ENCODE assay signal across 8 cellular contexts in the genomic region with DNA sequence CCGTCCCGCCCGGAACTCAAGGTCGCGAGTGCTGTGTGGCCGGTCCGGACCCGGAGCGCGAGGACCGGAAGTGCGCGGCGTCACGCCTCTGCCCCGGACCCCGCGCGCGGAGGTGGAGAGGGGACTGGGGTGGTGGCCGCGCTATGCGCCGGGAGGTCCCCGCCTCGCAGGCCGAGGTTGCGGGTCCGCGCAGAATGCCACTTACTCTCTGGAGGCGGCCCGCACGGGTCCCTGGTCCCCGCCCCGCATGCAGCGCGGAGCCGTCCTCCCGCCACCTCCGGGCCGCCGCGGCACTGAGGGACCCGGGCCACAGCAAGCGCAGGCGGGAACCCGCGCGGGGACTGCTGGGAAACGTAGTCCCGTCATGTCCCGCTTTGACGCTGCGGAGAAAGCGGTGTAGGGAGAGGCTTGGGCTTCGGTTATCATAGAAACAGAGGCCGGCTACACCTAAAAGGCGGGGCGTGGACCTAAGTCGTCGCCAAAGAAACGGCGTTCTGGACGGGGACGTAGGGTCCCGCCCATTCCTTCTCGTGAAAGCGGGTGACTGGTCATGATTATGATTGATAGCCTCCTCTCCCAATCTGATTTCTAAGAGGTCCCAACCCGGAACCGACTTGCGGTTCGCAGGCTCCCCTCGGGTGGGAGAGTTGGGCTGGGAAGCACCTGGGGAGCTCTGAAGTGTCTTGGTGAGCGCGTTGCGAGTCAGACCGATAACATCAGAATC. TPM values are rescaled to one million over a fixed set of nuclear protein-coding genes. Genes with fewer than 3 reads are reported as not detected.
DNase-seq lines count a peak whose midpoint lies in the region; ATAC-seq and TF ChIP-seq lines count a peak whose summit lies in the region.

A gene (minus strand): TSS at position 295 of the 724 bp plus-strand sequence. CDS start 11,698 bp downstream, outside the sequence.

- peak within 1 kb of the TSS; percentile 88 for H2AFZ ChIP-seq in fibroblast of lung (ENCODE audit: low read length)

- no peaks in the 10 kb centered on the region for H3K36me3 ChIP-seq in fibroblast of lung (ENCODE audit: control insufficient read depth, insufficient read depth, low read length)

- peak within 1 kb of the TSS; percentile 72 for H3K9ac ChIP-seq in fibroblast of lung (ENCODE audit: insufficient read depth, low read length)

- peak within 1 kb of the TSS; percentile 85 for H3K27ac Mint-ChIP-seq in activated T-helper 2 cell treated with anti-CD3 and anti-CD28 coated beads, Interferon-gamma antibody, Interleukin-2, Interleukin-4, amounts not matched to agents 10 μg/mL and 5 μg/mL and 100 μg/mL, durations not matched to agents 14 hours and 24 hours and 36 hours
- H3K27ac Mint-ChIP-seq in naive B cell = peak within 1 kb of the TSS; percentile 96 to 99 (median 98)
- H3K27ac Mint-ChIP-seq in stimulated activated effector memory CD8-positive, alpha-beta T cell treated with anti-CD3 and anti-CD28 coated beads, Interleukin-12 subunit alpha, Interleukin-12 subunit beta, amount 100 ng/mL, for 72 hours = peak within 1 kb of the TSS; percentile 93

- H3K27me3 Mint-ChIP-seq in activated T-helper 2 cell treated with anti-CD3 and anti-CD28 coated beads, Interferon-gamma antibody, Interleukin-2, Interleukin-4, amounts not matched to agents 10 μg/mL and 5 μg/mL and 100 μg/mL, durations not matched to agents 14 hours and 24 hours and 36 hours (ENCODE audit: low read depth) = no peaks in the 10 kb centered on the region
- H3K27me3 Mint-ChIP-seq in naive B cell = no peaks in the 10 kb centered on the region

- H3K4me1 ChIP-seq in fibroblast of lung (ENCODE audit: control insufficient read depth, extremely low read depth, insufficient read depth, low read length) = peaks cover 5% of the 10 kb centered on the region

- no peaks in the 10 kb centered on the region for H4K20me1 ChIP-seq in fibroblast of lung (ENCODE audit: control insufficient read depth, extremely low read depth, insufficient read depth, low read length)

- intact Hi-C loops in activated T-helper 2 cell treated with anti-CD3 and anti-CD28 coated beads, Interferon-gamma antibody, Interleukin-2, Interleukin-4, amounts not matched to agents 10 μg/mL and 5 μg/mL and 100 μg/mL, durations not matched to agents 14 hours and 24 hours and 36 hours (cut with micrococcal nuclease) = loop anchor here (1.0 to 10.0 kb wide), 9 partner anchors 19 to 156 kb away; a partner anchor contains a TSS

- H3K4me2 ChIP-seq in fibroblast of lung (ENCODE audit: extremely low read depth, insufficient read depth, low read length) = peak within 1 kb of the TSS; percentile 92

- peak within 1 kb of the TSS; percentile 91 for H3K27ac ChIP-seq in fibroblast of lung (ENCODE audit: insufficient read depth, low read length)

- TF ChIP-seq CTCF in LNCaP clone FGC (IDR thresholded peaks at IDR 0.05; ENCODE audit: control insufficient read depth, extremely low read depth, insufficient read depth) (no peak), fibroblast of lung (conservative IDR thresholded peaks at IDR 0.05 in 1 of 2, IDR thresholded peaks at IDR 0.05 in 1 of 2; ENCODE audit: low read depth in 1 of 2, low read length in 2 of 2) (no peak)

- H3K79me2 ChIP-seq in fibroblast of lung (ENCODE audit: control insufficient read depth, insufficient read depth, low read length) = peaks cover 3% of the 10 kb centered on the region

- no peaks in the 10 kb centered on the region for H3K27me3 ChIP-seq in fibroblast of lung (ENCODE audit: control insufficient read depth, insufficient read depth, low read length)

- no peaks in the 10 kb centered on the region for H3K9me3 Mint-ChIP-seq in activated T-helper 2 cell treated with anti-CD3 and anti-CD28 coated beads, Interferon-gamma antibody, Interleukin-2, Interleukin-4, amounts not matched to agents 10 μg/mL and 5 μg/mL and 100 μg/mL, durations not matched to agents 14 hours and 24 hours and 36 hours
- no peaks in the 10 kb centered on the region for H3K9me3 Mint-ChIP-seq in naive B cell
- no peaks in the 10 kb centered on the region for H3K9me3 Mint-ChIP-seq in stimulated activated effector memory CD8-positive, alpha-beta T cell treated with anti-CD3 and anti-CD28 coated beads, Interleukin-12 subunit alpha, Interleukin-12 subunit beta, amount 100 ng/mL, for 72 hours

- peak; percentile 79 to 80 for ATAC-seq in naive B cell (ENCODE audit: low read depth in 2 of 2)
- ATAC-seq in stimulated activated effector memory CD8-positive, alpha-beta T cell treated with anti-CD3 and anti-CD28 coated beads, Interleukin-12 subunit alpha, Interleukin-12 subunit beta, amount 100 ng/mL, for 72 hours = peak; percentile 91

- no peaks in the 10 kb centered on the region for H3K36me3 Mint-ChIP-seq in activated T-helper 2 cell treated with anti-CD3 and anti-CD28 coated beads, Interferon-gamma antibody, Interleukin-2, Interleukin-4, amounts not matched to agents 10 μg/mL and 5 μg/mL and 100 μg/mL, durations not matched to agents 14 hours and 24 hours and 36 hours (ENCODE audit: low read depth)
- H3K36me3 Mint-ChIP-seq in naive B cell = no peaks in the 10 kb centered on the region
- H3K36me3 Mint-ChIP-seq in stimulated activated effector memory CD8-positive, alpha-beta T cell treated with anti-CD3 and anti-CD28 coated beads, Interleukin-12 subunit alpha, Interleukin-12 subunit beta, amount 100 ng/mL, for 72 hours = peaks cover 22% of the 10 kb centered on the region

- peak within 1 kb of the TSS; percentile 90 for H3K4me3 Mint-ChIP-seq in activated T-helper 2 cell treated with anti-CD3 and anti-CD28 coated beads, Interferon-gamma antibody, Interleukin-2, Interleukin-4, amounts not matched to agents 10 μg/mL and 5 μg/mL and 100 μg/mL, durations not matched to agents 14 hours and 24 hours and 36 hours (ENCODE audit: low read depth)
- H3K4me3 Mint-ChIP-seq in naive B cell = peak within 1 kb of the TSS; percentile 88 to 96 (median 92)
- peak within 1 kb of the TSS; percentile 85 for H3K4me3 Mint-ChIP-seq in stimulated activated effector memory CD8-positive, alpha-beta T cell treated with anti-CD3 and anti-CD28 coated beads, Interleukin-12 subunit alpha, Interleukin-12 subunit beta, amount 100 ng/mL, for 72 hours

- peak within 1 kb of the TSS; percentile 74 for H3K4me3 ChIP-seq in LNCaP clone FGC (ENCODE audit: low read depth, low read length)
- peak within 1 kb of the TSS; percentile 65 to 86 (median 74) for H3K4me3 ChIP-seq in fibroblast of lung (replicated peaks in 1 of 4; ENCODE audit: control extremely low read depth in 1 of 4, insufficient read depth in 1 of 4, low read depth in 3 of 4, low read length in 4 of 4)

- peaks cover 25% of the 10 kb centered on the region for H3K4me1 Mint-ChIP-seq in activated T-helper 2 cell treated with anti-CD3 and anti-CD28 coated beads, Interferon-gamma antibody, Interleukin-2, Interleukin-4, amounts not matched to agents 10 μg/mL and 5 μg/mL and 100 μg/mL, durations not matched to agents 14 hours and 24 hours and 36 hours (ENCODE audit: low read depth)
- peaks cover 24 to 44% (median 40%) of the 10 kb centered on the region in 3 donors for H3K4me1 Mint-ChIP-seq in naive B cell
- H3K4me1 Mint-ChIP-seq in stimulated activated effector memory CD8-positive, alpha-beta T cell treated with anti-CD3 and anti-CD28 coated beads, Interleukin-12 subunit alpha, Interleukin-12 subunit beta, amount 100 ng/mL, for 72 hours = peaks cover 33% of the 10 kb centered on the region

- no peaks in the 10 kb centered on the region for H3K9me3 ChIP-seq in fibroblast of lung (ENCODE audit: control insufficient read depth, insufficient read depth, low read depth, low read length)

- DNase-seq in EL (peak; percentile 100), H4 (ENCODE audit: low spot score) (peak; percentile 100), LNCaP clone FGC (ENCODE audit: low read depth) (peak; percentile 100), RPMI8226 (peak; percentile 100), fibroblast of lung (ENCODE audit: low read depth in 2 of 2) (peak; percentile 100), naive B cell (peak; percentile 98)
- DNase-seq in activated T-helper 2 cell treated with anti-CD3 and anti-CD28 coated beads, Interferon-gamma antibody, Interleukin-2, Interleukin-4, amounts not matched to agents 10 μg/mL and 5 μg/mL and 100 μg/mL, durations not matched to agents 14 hours and 24 hours and 36 hours (ENCODE audit: low spot score) = peak; percentile 99
- peak; percentile 93 to 98 for DNase-seq in stimulated activated effector memory CD8-positive, alpha-beta T cell treated with anti-CD3 and anti-CD28 coated beads, Interleukin-12 subunit alpha, Interleukin-12 subunit beta, amount 100 ng/mL, for 72 hours (ENCODE audit: low spot score in 2 of 2)

RNA-seq across cellular contexts. Expression of the gene that starts here (rescaled TPM):
- total RNA-seq in H4 (2014; rRNA removed; shearing (Covaris generic)) = 1.4 and 1.9 TPM in 2 replicates
- 1.1 and 1.5 TPM in 2 replicates for total RNA-seq in activated T-helper 2 cell treated with anti-CD3 and anti-CD28 coated beads, Interferon-gamma antibody, Interleukin-2, Interleukin-4, amounts not matched to agents 10 μg/mL and 5 μg/mL and 100 μg/mL, durations not matched to agents 14 hours and 24 hours and 36 hours
- 1.5 and 1.8 TPM in 2 replicates for total RNA-seq in fibroblast of lung
- polyA plus RNA-seq in fibroblast of lung = 0.18 and 0.27 TPM in 2 replicates
- polyA plus RNA-seq in fibroblast of lung (2012) = 0.90 and 0.92 TPM in 2 replicates
- 0.35 TPM in 1 of 2 replicates, not detected in the other for polyA minus RNA-seq in fibroblast of lung (ENCODE audit: low replicate concordance)
- polyA plus RNA-seq in naive B cell (ENCODE audit: low read depth in 6 of 6) = 10 to 100 TPM in 2 of 6 donors, 1 to 10 TPM in 4; 7.5 to 13.5 (median 8.5) TPM

Comparison
In these comparisons a context has a peak if more than half of its experiments do, and no peak if none do; other contexts are left out.
1. Peak in every context shown above with its lines: DNase-seq, ATAC-seq, H3K4me3 ChIP-seq and H3K27ac ChIP-seq.